ENCODE assay signal across 10 cellular contexts in genomic region chr12:6233121-6233971, GRCh38. TPM values are rescaled to one million over a fixed set of nuclear protein-coding genes. Genes with fewer than 3 reads are reported as not detected.
DNase-seq lines count a peak whose midpoint lies in the region; ATAC-seq, FAIRE-seq and TF ChIP-seq lines count a peak whose summit lies in the region.
"Had no signal": no experiment of that assay in that cellular context is flagged by ENCODE, and none has a peak within 500 bp of the region (broad histone marks: within the 10 kb centered on the region; RNA-seq: fewer than 3 reads in every experiment).

No MANE protein-coding gene starts in this region.

- CTCF ChIA-PET in A549 (lab: Yijun Ruan, JAX) = interaction anchor here (0.8 to 1.7 kb wide), 2 partner anchors 38 to 51 kb away, joined by 3 to 5 read pairs; no protein-coding TSS in a partner anchor
- CTCF ChIA-PET in SK-N-SH (lab: Yijun Ruan, JAX) = interaction anchor here (0.6 to 1.1 kb wide), 2 partner anchors 38 to 46 kb away, joined by 3 read pairs; no protein-coding TSS in a partner anchor

- no peaks in the 10 kb centered on the region; the same call in 1 of the 2 replicates for H3K79me2 ChIP-seq in SK-N-SH (ENCODE audit: insufficient read depth)

- H3K4me3 ChIP-seq in A549 = no peak overlapping the region
- H3K4me3 ChIP-seq in SK-N-SH (ENCODE audit: low read depth in 2 of 2, low read length in 1 of 2) = no peak overlapping the region

- TF ChIP-seq EP300 in A549 (IDR thresholded peaks at IDR 0.05) (no peak), SK-N-SH (IDR thresholded peaks at IDR 0.05; ENCODE audit: borderline replicate concordance in 1 of 2, low read depth in 1 of 2, low read length in 1 of 2) (no peak)

- no peak overlapping the region for H2AFZ ChIP-seq in SK-N-SH (ENCODE audit: low read depth)

- H3K9ac ChIP-seq in SK-N-SH = no peak overlapping the region

- no peaks in the 10 kb centered on the region for H3K27me3 ChIP-seq in SK-N-SH (ENCODE audit: insufficient read depth)

- H3K4me2 ChIP-seq in A549 (no peak overlapping the region), SK-N-SH (no peak overlapping the region)

- DNase-seq in A549 (ENCODE audit: low read depth in 1 of 2, low spot score in 1 of 2) = no peak
- DNase-seq in SK-N-SH = no peak
- peak; percentile 84 for DNase-seq in globus pallidus (ENCODE audit: low spot score)
- DNase-seq in nucleus accumbens (lab: John Stamatoyannopoulos, UW) = peak in 44 of 56 donors; percentile 18 to 80 (median 60)
- DNase-seq in DMS 273 treated with DMSO at 0.1 percent for 48 hours (lab: John Stamatoyannopoulos, UW) = no peak
- DNase-seq: activated CD4-positive, alpha-beta T cell treated with anti-CD3 and anti-CD28 coated beads for 36 hours; CD4-positive, alpha-beta memory T cell had no signal

- POLR2A ChIA-PET in A549 (lab: Yijun Ruan, JAX) (no interaction called here), SK-N-SH (lab: Yijun Ruan, JAX) (no interaction called here)

- peaks cover 3% of the 10 kb centered on the region for H3F3A ChIP-seq in SK-N-SH (replicated peaks; ENCODE audit: insufficient read depth)

- no peaks in the 10 kb centered on the region for H3K9me3 ChIP-seq in A549
- H3K9me3 ChIP-seq in SK-N-SH = no peaks in the 10 kb centered on the region

- ATAC-seq in A549 (peak in 1 of 2 experiments; percentile 28; a peak in 1 of 6 replicates), HG02884 (IDR thresholded peaks at IDR 0.05; ENCODE audit: unreplicated experiment) (no peak), GM21529 (IDR thresholded peaks at IDR 0.05; ENCODE audit: unreplicated experiment) (no peak), HG02840 (IDR thresholded peaks at IDR 0.05; ENCODE audit: low FRiP score, unreplicated experiment) (no peak)
- ATAC-seq: activated CD4-positive, alpha-beta T cell treated with anti-CD3 and anti-CD28 coated beads for 36 hours had no signal

- peaks cover 0 to 3% of the 10 kb centered on the region in 2 experiments for H3K36me3 ChIP-seq in SK-N-SH (replicated peaks in 1 of 2; ENCODE audit: control insufficient read depth in 1 of 2, insufficient read depth in 2 of 2, low read length in 1 of 2)

- TF ChIP-seq RAD21 in A549 (conservative IDR thresholded peaks at IDR 0.05 in 1 of 2, IDR thresholded peaks at IDR 0.05 in 1 of 2) (0 out of 5 replicates have a peak, but pooled peaks of 1 of the 2 experiments have one; percentile 15), SK-N-SH (IDR thresholded peaks at IDR 0.05; ENCODE audit: low read length) (no peak)

- H3K4me1 ChIP-seq in A549 (peaks cover 9% of the 10 kb centered on the region; the same call in 2 of the 3 replicates), SK-N-SH (ENCODE audit: control insufficient read depth in 1 of 2, insufficient read depth in 2 of 2, low read depth in 1 of 2, low read length in 1 of 2) (peaks cover 16 to 61% of the 10 kb centered on the region in 2 experiments; a peak in 2 of 4 replicates)

- no peaks in the 10 kb centered on the region for H4K20me1 ChIP-seq in SK-N-SH (ENCODE audit: insufficient read depth)

- H3K27ac ChIP-seq in A549 (no peak overlapping the region), SK-N-SH (ENCODE audit: low read depth in 2 of 2, low read length in 1 of 2) (peak overlapping the region in 1 of 2 experiments; percentile 25; a peak in 1 of 4 replicates)

- no peaks in the 10 kb centered on the region for H3K9me2 ChIP-seq in SK-N-SH

- no peak for TF ChIP-seq POLR2A in A549 (IDR thresholded peaks at IDR 0.05; ENCODE audit: low read length)

- 90% methylated on average over 15 of the region's 15 CpGs for WGBS in A549 (ENCODE audit: missing lambda C conversion rate)
- WGBS in SK-N-SH (ENCODE audit: low lambda C conversion rate) = 91% methylated on average over 9 of the region's 15 CpGs

- no peak for TF ChIP-seq CTCF in A549 (IDR thresholded peaks at IDR 0.05)
- peak; percentile 27 for TF ChIP-seq CTCF in SK-N-SH (IDR thresholded peaks at IDR 0.05)

- no peak for FAIRE-seq in A549 (lab: Jason Lieb, UNC)

TF ChIP-seq in A549, 52 proteins besides CTCF, POLR2A, EP300 and RAD21:
- TF ChIP-seq RFX5 (IDR thresholded peaks at IDR 0.05) (no peak), RCOR1 (IDR thresholded peaks at IDR 0.05; ENCODE audit: low read depth, low read length) (no peak), RNF2 (IDR thresholded peaks at IDR 0.05; ENCODE audit: borderline replicate concordance, low read depth) (no peak), SMC3 (IDR thresholded peaks at IDR 0.05) (0 out of 3 replicates have a peak, but pooled peaks have one; percentile 8)

TF ChIP-seq in SK-N-SH, 30 proteins besides CTCF, POLR2A, EP300 and RAD21:
- TF ChIP-seq MEF2A (IDR thresholded peaks at IDR 0.05; ENCODE audit: borderline replicate concordance, low read depth) = no peak
- TF ChIP-seq, protein P1, sequence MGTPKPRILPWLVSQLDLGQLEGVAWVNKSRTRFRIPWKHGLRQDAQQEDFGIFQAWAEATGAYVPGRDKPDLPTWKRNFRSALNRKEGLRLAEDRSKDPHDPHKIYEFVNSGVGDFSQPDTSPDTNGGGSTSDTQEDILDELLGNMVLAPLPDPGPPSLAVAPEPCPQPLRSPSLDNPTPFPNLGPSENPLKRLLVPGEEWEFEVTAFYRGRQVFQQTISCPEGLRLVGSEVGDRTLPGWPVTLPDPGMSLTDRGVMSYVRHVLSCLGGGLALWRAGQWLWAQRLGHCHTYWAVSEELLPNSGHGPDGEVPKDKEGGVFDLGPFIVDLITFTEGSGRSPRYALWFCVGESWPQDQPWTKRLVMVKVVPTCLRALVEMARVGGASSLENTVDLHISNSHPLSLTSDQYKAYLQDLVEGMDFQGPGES (IDR thresholded peaks at IDR 0.05; ENCODE audit: low read depth, low read length) = no peak
- TF ChIP-seq ELF1 (IDR thresholded peaks at IDR 0.05) = no peak
- no peak for TF ChIP-seq GABPA (IDR thresholded peaks at IDR 0.05; ENCODE audit: low read depth)
- no peak for TF ChIP-seq MXI1 (IDR thresholded peaks at IDR 0.05; ENCODE audit: low read depth, low read length)
- no peak for TF ChIP-seq TCF12 (IDR thresholded peaks at IDR 0.05)
- no peak for TF ChIP-seq TEAD4 (IDR thresholded peaks at IDR 0.05; ENCODE audit: borderline replicate concordance, insufficient read depth)
- TF ChIP-seq, protein P2, sequence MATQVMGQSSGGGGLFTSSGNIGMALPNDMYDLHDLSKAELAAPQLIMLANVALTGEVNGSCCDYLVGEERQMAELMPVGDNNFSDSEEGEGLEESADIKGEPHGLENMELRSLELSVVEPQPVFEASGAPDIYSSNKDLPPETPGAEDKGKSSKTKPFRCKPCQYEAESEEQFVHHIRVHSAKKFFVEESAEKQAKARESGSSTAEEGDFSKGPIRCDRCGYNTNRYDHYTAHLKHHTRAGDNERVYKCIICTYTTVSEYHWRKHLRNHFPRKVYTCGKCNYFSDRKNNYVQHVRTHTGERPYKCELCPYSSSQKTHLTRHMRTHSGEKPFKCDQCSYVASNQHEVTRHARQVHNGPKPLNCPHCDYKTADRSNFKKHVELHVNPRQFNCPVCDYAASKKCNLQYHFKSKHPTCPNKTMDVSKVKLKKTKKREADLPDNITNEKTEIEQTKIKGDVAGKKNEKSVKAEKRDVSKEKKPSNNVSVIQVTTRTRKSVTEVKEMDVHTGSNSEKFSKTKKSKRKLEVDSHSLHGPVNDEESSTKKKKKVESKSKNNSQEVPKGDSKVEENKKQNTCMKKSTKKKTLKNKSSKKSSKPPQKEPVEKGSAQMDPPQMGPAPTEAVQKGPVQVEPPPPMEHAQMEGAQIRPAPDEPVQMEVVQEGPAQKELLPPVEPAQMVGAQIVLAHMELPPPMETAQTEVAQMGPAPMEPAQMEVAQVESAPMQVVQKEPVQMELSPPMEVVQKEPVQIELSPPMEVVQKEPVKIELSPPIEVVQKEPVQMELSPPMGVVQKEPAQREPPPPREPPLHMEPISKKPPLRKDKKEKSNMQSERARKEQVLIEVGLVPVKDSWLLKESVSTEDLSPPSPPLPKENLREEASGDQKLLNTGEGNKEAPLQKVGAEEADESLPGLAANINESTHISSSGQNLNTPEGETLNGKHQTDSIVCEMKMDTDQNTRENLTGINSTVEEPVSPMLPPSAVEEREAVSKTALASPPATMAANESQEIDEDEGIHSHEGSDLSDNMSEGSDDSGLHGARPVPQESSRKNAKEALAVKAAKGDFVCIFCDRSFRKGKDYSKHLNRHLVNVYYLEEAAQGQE (IDR thresholded peaks at IDR 0.05; ENCODE audit: low read depth, low read length) = no peak
- no peak for TF ChIP-seq FOXJ3 (CRISPR knock-in tag; IDR thresholded peaks at IDR 0.05)
- TF ChIP-seq, protein P3, sequence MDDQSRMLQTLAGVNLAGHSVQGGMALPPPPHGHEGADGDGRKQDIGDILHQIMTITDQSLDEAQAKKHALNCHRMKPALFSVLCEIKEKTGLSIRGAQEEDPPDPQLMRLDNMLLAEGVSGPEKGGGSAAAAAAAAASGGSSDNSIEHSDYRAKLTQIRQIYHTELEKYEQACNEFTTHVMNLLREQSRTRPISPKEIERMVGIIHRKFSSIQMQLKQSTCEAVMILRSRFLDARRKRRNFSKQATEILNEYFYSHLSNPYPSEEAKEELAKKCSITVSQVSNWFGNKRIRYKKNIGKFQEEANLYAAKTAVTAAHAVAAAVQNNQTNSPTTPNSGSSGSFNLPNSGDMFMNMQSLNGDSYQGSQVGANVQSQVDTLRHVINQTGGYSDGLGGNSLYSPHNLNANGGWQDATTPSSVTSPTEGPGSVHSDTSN (IDR thresholded peaks at IDR 0.05) = no peak
- TF ChIP-seq CHD2 (IDR thresholded peaks at IDR 0.05; ENCODE audit: low read length, partially characterized antibody) = no peak
- TF ChIP-seq SIN3A (IDR thresholded peaks at IDR 0.05; ENCODE audit: borderline replicate concordance, low read depth, low read length) = no peak
- no peak for TF ChIP-seq JUND (IDR thresholded peaks at IDR 0.05)

RNA-seq across cellular contexts. Expression of gene CD9, which starts 33.1 kb away (rescaled TPM):
- polyA plus RNA-seq in A549 (2011; rRNA removed) (173 and 185 TPM in 2 replicates), A549 (2017; fragmentation: RNase III; extraction: RNeasy Plus Mini Kit Qiagen cat#74134 plus additional on column Dnase treatment) (109 to 122 TPM (median 116 TPM) in 3 replicates), SK-N-SH (2012; rRNA removed) (76.6 and 77.3 TPM in 2 replicates)
- 110 and 132 TPM in 2 replicates for polyA plus RNA-seq in A549 (2012; cell fraction: cytosol; rRNA removed)
- polyA plus RNA-seq in A549 (2012; cell fraction: nucleus; rRNA removed) = 115 and 147 TPM in 2 replicates
- polyA minus RNA-seq in A549 (2011; rRNA and poly(A)+ RNA removed) = 85.5 and 116 TPM in 2 replicates
- polyA plus RNA-seq in SK-N-SH (2012; cell fraction: cytosol; rRNA removed) = 71.1 and 79.7 TPM in 2 replicates
- 33.1 and 44.1 TPM in 2 replicates for polyA plus RNA-seq in SK-N-SH (2012; cell fraction: nucleus; rRNA removed)

Comparison
In these comparisons a context has a peak if more than half of its experiments do, and no peak if none do; other contexts are left out.
1. DNase-seq: peak in globus pallidus (single experiment) and nucleus accumbens (44 of 56); none in A549 (0 of 2), SK-N-SH (single experiment) and DMS 273 treated with DMSO at 0.1 percent for 48 hours (single experiment).
2. Of the 12 proteins assayed by ChIP-seq in both A549 and SK-N-SH: peak only in A549: SMC3; only in SK-N-SH: CTCF; in both: none; in neither: 9; mixed calls (peak in some experiments, not most) for 1.